Comparison of ENCODE assay signal across 10 cellular contexts in genomic region chr2:45833968-45834344, GRCh38.
DNase-seq lines count a peak whose midpoint lies in the region; ATAC-seq, FAIRE-seq and TF ChIP-seq lines count a peak whose summit lies in the region.
"Had no signal": no experiment of that assay in that cellular context is flagged by ENCODE, and none has a peak within 500 bp of the region (broad histone marks: within the 10 kb centered on the region; RNA-seq: fewer than 3 reads in every experiment).

No MANE protein-coding gene starts in this region.

- POLR2A ChIA-PET in OCI-LY7 (lab: Charles Lee) = interaction anchor here (0.5 to 3.2 kb wide), 20 partner anchors 8 to 1861 kb away, joined by 3 to 33 read pairs (median 4); partner anchors contain the start of gene PRKCE

- TF ChIP-seq CTCF in DND-41 (IDR thresholded peaks at IDR 0.05; ENCODE audit: borderline replicate concordance, extremely low read depth, low read length, poor library complexity, severe bottlenecking) (no peak), OCI-LY7 (conservative IDR thresholded peaks at IDR 0.05; ENCODE audit: low read length) (no peak), breast epithelium (IDR thresholded peaks at IDR 0.05) (no peak)

- peaks cover 18% of the 10 kb centered on the region for H3K9me3 ChIP-seq in DND-41 (ENCODE audit: insufficient read depth, low read length, severe bottlenecking)
- H3K9me3 ChIP-seq in OCI-LY7 (ENCODE audit: low read length) = peaks cover 15% of the 10 kb centered on the region
- H3K9me3 ChIP-seq in breast epithelium = peaks cover 0 to 9% of the 10 kb centered on the region in 2 donors

- H3K27me3 ChIP-seq in DND-41 (ENCODE audit: insufficient read depth, low read length, poor library complexity) (no peaks in the 10 kb centered on the region), breast epithelium (no peaks in the 10 kb centered on the region)
- H3K27me3 ChIP-seq: BE2C had no signal

- H2AFZ ChIP-seq in DND-41 (ENCODE audit: low read depth, low read length) (0 out of 2 replicates have a peak overlapping the region, but pooled peaks have one; percentile 6), OCI-LY7 (ENCODE audit: low read length) (peak overlapping the region; percentile 82)

- no peak for ATAC-seq in DND-41 (ENCODE audit: insufficient read depth, low read depth)
- ATAC-seq in GM19438 (IDR thresholded peaks at IDR 0.05; ENCODE audit: low read depth, unreplicated experiment) = peak; percentile 73
- ATAC-seq in HG03066 (IDR thresholded peaks at IDR 0.05; ENCODE audit: low read depth, unreplicated experiment) = peak; percentile 83
- ATAC-seq: Panc1 had no signal

- no TSS peak for BruUV-seq in OCI-LY7 (replicated peaks; lab: Mats Ljungman, UMichigan)

- no peaks in the 10 kb centered on the region; the same call in 1 of the 2 replicates for H3K4me1 ChIP-seq in DND-41 (ENCODE audit: insufficient read depth, low read length)
- H3K4me1 ChIP-seq in OCI-LY7 (ENCODE audit: insufficient read depth, low read length, poor library complexity, severe bottlenecking) = peaks cover 57% of the 10 kb centered on the region
- H3K4me1 ChIP-seq in breast epithelium = no peaks in the 10 kb centered on the region

- no peak overlapping the region for H3K9ac ChIP-seq in DND-41 (ENCODE audit: low read depth, low read length)

- no peak for FAIRE-seq in RCC 7860 (lab: Jason Lieb, UNC)

- H3K79me2 ChIP-seq in DND-41 (ENCODE audit: insufficient read depth, low read length) (peaks cover 2% of the 10 kb centered on the region; the same call in 1 of the 2 replicates), OCI-LY7 (ENCODE audit: insufficient read depth, low read depth, low read length) (no peaks in the 10 kb centered on the region)

- DNase-seq in DND-41 (no peak), OCI-LY7 (ENCODE audit: low spot score) (peak; percentile 86), RCC 7860 (ENCODE audit: low spot score) (no peak), iPS-NIHi11 (ENCODE audit: low spot score) (no peak), breast epithelium (ENCODE audit: low spot score in 2 of 2) (no peak)
- no peak for DNase-seq in activated CD4-positive, alpha-beta T cell treated with anti-CD3 and anti-CD28 coated beads, Interleukin-2, amount 50 U/mL, for 48 hours
- DNase-seq: BE2C had no signal

- CTCF ChIA-PET in OCI-LY7 (lab: Charles Lee; ENCODE audit: unreplicated experiment) = interaction anchor here (1.3 to 1.9 kb wide), 3 partner anchors 10 to 188 kb away, joined by 4 to 5 read pairs (median 4); partner anchors contain the start of gene PRKCE

- H3K4me3 ChIP-seq in DND-41 (ENCODE audit: low read depth in 1 of 2, low read length in 2 of 2) (no peak overlapping the region), OCI-LY7 (ENCODE audit: low read depth, low read length, poor library complexity, severe bottlenecking) (peak overlapping the region; percentile 32), breast epithelium (no peak overlapping the region)

- intact Hi-C loops in OCI-LY7 (cut with micrococcal nuclease; ENCODE audit: unreplicated experiment) (no loop called here), breast epithelium (cut with DNase I; ENCODE audit: low total_unique reads) (no loop called here)

- no peaks in the 10 kb centered on the region for H4K20me1 ChIP-seq in DND-41 (ENCODE audit: insufficient read depth, low read length)
- H4K20me1 ChIP-seq in OCI-LY7 (ENCODE audit: insufficient read depth, low read length) = no peaks in the 10 kb centered on the region

- H3K4me2 ChIP-seq in DND-41 (ENCODE audit: insufficient read depth, low read length) (no peak overlapping the region), OCI-LY7 (ENCODE audit: low read length) (peak overlapping the region; percentile 71)

- H3K27ac ChIP-seq in DND-41 (ENCODE audit: low read length) (0 out of 2 replicates have a peak overlapping the region, but pooled peaks have one; percentile 34), OCI-LY7 (ENCODE audit: low read depth, low read length, poor library complexity, severe bottlenecking) (peak overlapping the region; percentile 83), breast epithelium (no peak overlapping the region)

- H3K36me3 ChIP-seq in DND-41 (ENCODE audit: insufficient read depth, low read length) = no peaks in the 10 kb centered on the region
- H3K36me3 ChIP-seq in OCI-LY7 (ENCODE audit: insufficient read depth, low read length) = no peaks in the 10 kb centered on the region; the same call in 1 of the 2 replicates
- H3K36me3 ChIP-seq in breast epithelium = no peaks in the 10 kb centered on the region
- H3K36me3 ChIP-seq: BE2C had no signal

- TF ChIP-seq POLR2A in breast epithelium (IDR thresholded peaks at IDR 0.05) = no peak

- no peaks in the 10 kb centered on the region for H3K9me2 ChIP-seq in OCI-LY7 (ENCODE audit: insufficient read depth, low read length)

Comparison
In these comparisons a context has a peak if more than half of its experiments do, and no peak if none do; other contexts are left out.
1. H3K27ac ChIP-seq: peak in DND-41 (single experiment) and OCI-LY7 (single experiment); none in breast epithelium (0 of 2).